Comparison of ENCODE assay signal across 24 cellular contexts in the genomic region with DNA sequence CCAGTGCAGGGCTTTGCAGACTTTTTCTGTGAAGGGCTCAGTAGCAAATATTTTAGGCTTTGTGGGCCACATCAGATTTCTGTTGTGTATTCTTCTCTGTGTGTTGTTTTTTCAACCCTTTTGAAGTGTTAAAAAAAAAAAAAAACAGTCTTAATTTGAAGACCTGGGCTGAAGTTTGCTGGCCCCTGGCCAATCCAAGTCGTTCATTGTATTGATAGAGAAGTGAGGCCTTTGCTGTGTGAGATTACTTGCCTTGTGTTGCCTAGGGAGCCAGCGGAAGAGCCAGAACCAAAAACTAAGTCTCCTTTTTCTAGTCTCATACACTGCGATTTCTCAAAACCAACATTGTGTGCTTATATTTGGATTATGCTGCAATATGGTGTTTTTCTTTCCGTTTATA.
"Had no signal": no experiment of that assay in that cellular context is flagged by ENCODE, and none has a peak within 500 bp of the region (broad histone marks: within the 10 kb centered on the region; RNA-seq: fewer than 3 reads in every experiment).

No MANE protein-coding gene starts in this region.

- H3K9me3 ChIP-seq: ovary, psoas muscle, right lobe of liver, sigmoid colon, stomach, thoracic aorta, tibial artery, transverse colon, upper lobe of right lung, uterus had no signal

- H3K4me3 ChIP-seq: neural progenitor cell, ovary, psoas muscle, right lobe of liver, sigmoid colon, stomach, thoracic aorta, tibial artery, transverse colon, upper lobe of right lung, uterus had no signal

- DNase-seq: natural killer cell; occipital lobe; ovary; posterior cingulate gyrus; psoas muscle; right lobe of liver; sigmoid colon; small intestine; stimulated activated CD4-positive, alpha-beta T cell treated with anti-CD3 and anti-CD28 coated beads, Interleukin-15, amount 100 ng/mL, for 24 hours; stimulated activated CD4-positive, alpha-beta T cell treated with anti-CD3 and anti-CD28 coated beads, Interleukin-2, amount 100 ng/mL, for 24 hours; stimulated activated CD4-positive, alpha-beta T cell treated with anti-CD3 and anti-CD28 coated beads, Interleukin-2, amount 100 ng/mL, for 48 hours; stimulated activated CD4-positive, alpha-beta T cell treated with anti-CD3 and anti-CD28 coated beads, Interleukin-4, amount 100 ng/mL, for 24 hours; stimulated activated naive B cell treated with anti-CD40 and anti-IgM and Interleukin-4, amounts not matched to agents 10 μg/mL and 1 μg/mL and 100 μg/mL, for 72 hours; stimulated activated naive CD4-positive, alpha-beta T cell treated with Interleukin-2 at 50 U/mL for 16 hours; stomach; tibial artery; transverse colon; upper lobe of right lung; uterus had no signal

- H3K4me1 ChIP-seq: neural progenitor cell, parathyroid adenoma, psoas muscle, right lobe of liver, sigmoid colon, stomach, tibial artery, transverse colon, upper lobe of right lung, uterus had no signal

- ATAC-seq: natural killer cell; psoas muscle; right cardiac atrium; right lobe of liver; stimulated activated effector memory CD8-positive, alpha-beta T cell treated with anti-CD3 and anti-CD28 coated beads, Interleukin-12 subunit alpha, Interleukin-12 subunit beta, amount 100 ng/mL, for 72 hours; stimulated activated naive B cell treated with anti-CD40 and anti-IgM and Interleukin-4, amounts not matched to agents 10 μg/mL and 1 μg/mL and 100 μg/mL, for 72 hours; upper lobe of right lung had no signal

- H3K27ac ChIP-seq: neural progenitor cell, ovary, parathyroid adenoma, psoas muscle, right lobe of liver, sigmoid colon, stomach, thoracic aorta, tibial artery, transverse colon, upper lobe of right lung, uterus had no signal

- H3K27me3 ChIP-seq: neural progenitor cell, ovary, right lobe of liver, sigmoid colon, stomach, tibial artery, transverse colon, upper lobe of right lung, uterus had no signal

- H3K36me3 ChIP-seq: neural progenitor cell, ovary, thoracic aorta, transverse colon, uterus had no signal
